1 cellular context compared by ENCODE assay signal in the genomic region with DNA sequence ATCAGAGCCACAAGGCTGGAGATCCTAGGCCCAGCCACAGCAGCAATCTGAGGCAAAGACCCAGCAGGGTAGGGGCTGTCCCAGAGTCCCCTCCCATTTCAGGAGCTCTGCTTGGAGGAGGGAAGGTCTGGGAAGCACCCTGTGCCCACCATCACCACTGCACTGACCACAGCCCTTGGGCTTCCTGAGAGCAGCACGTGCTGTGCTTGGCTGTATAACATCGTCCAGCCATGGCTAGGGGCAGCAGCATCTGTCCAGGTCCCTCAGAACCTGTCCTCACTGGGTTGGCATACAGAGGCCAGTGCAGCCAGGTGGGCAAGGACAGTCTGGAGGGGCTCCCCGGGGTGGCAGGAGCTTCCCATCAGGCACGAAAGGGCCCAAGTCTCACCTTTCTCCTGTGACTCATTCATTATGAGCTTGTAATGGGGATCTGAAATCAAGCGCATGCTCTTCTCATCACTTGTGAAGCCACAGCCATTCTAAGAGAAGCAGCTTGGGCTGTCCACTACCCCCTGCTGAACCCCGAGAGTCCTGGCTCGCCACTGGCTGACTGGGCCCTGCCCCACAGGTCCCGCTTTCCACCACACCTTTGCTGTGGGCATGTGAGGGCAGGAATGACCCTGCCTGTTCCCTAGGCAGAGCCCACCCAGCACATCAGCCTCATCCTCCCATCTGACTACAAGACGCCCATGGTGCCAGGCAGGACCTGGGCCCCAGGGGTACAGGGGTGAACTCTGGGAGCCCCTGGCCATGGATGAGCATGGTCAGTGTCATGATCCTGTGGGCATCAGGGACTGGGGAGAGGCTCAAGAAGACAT.
TF ChIP-seq lines count a peak whose summit lies in the region.

No MANE protein-coding gene starts in this region.

TF ChIP-seq in SK-N-SH treated with all-trans-retinoic acid at 6 μM for 48 hours, 23 proteins besides CTCF, POLR2A, EP300 and RAD21 (continued from another document):
- TF ChIP-seq, protein P1, sequence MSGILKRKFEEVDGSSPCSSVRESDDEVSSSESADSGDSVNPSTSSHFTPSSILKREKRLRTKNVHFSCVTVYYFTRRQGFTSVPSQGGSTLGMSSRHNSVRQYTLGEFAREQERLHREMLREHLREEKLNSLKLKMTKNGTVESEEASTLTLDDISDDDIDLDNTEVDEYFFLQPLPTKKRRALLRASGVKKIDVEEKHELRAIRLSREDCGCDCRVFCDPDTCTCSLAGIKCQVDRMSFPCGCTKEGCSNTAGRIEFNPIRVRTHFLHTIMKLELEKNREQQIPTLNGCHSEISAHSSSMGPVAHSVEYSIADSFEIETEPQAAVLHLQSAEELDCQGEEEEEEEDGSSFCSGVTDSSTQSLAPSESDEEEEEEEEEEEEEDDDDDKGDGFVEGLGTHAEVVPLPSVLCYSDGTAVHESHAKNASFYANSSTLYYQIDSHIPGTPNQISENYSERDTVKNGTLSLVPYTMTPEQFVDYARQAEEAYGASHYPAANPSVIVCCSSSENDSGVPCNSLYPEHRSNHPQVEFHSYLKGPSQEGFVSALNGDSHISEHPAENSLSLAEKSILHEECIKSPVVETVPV (CRISPR knock-in tag; IDR thresholded peaks at IDR 0.05), result no peak
- TF ChIP-seq RARB (CRISPR knock-in tag; IDR thresholded peaks at IDR 0.05), result no peak
